In genomic region chr3:86973440-86973839, GRCh38 we compare ENCODE assay signal across 17 cellular contexts. TPM values are rescaled to one million over a fixed set of nuclear protein-coding genes. Genes with fewer than 3 reads are reported as not detected.
DNase-seq lines count a peak whose midpoint lies in the region; ATAC-seq and TF ChIP-seq lines count a peak whose summit lies in the region.
"Had no signal": no experiment of that assay in that cellular context is flagged by ENCODE, and none has a peak within 500 bp of the region (broad histone marks: within the 10 kb centered on the region; RNA-seq: fewer than 3 reads in every experiment).

No MANE protein-coding gene starts in this region.

- WGBS in GM23248 (ENCODE audit: low coverage in 1 of 2, low lambda C conversion rate in 2 of 2, missing lambda C conversion rate in 2 of 2), 2 experiments: 0 to 1% methylated on average over 3 of the region's 3 CpGs

- in situ Hi-C loops in GM23248 (cut with MboI): no loop called here

- H3K4me2 ChIP-seq in GM23248 (ENCODE audit: unreplicated experiment) (peak overlapping the region; percentile 53), skeletal muscle satellite cell (ENCODE audit: low read length) (peak overlapping the region; percentile 48)

- H3K4me1 ChIP-seq in GM23248 (ENCODE audit: insufficient read depth): peaks cover 73% of the 10 kb centered on the region
- peaks cover 63% of the 10 kb centered on the region for H3K4me1 ChIP-seq in adipocyte (ENCODE audit: control insufficient read depth, insufficient read depth, low read length)
- H3K4me1 ChIP-seq in skeletal muscle satellite cell (ENCODE audit: control insufficient read depth, insufficient read depth, low read length): peaks cover 38% of the 10 kb centered on the region

- H3K36me3 ChIP-seq in GM23248 (ENCODE audit: low read depth): peaks cover 77% of the 10 kb centered on the region
- peaks cover 74% of the 10 kb centered on the region for H3K36me3 ChIP-seq in adipocyte (ENCODE audit: control insufficient read depth, insufficient read depth, low read length, severe bottlenecking)
- H3K36me3 ChIP-seq in skeletal muscle satellite cell (ENCODE audit: insufficient read depth, low read length): peaks cover 81% of the 10 kb centered on the region

- no peak for TF ChIP-seq CTCF in foreskin fibroblast (IDR thresholded peaks at IDR 0.05; ENCODE audit: low read depth, low read length)
- TF ChIP-seq CTCF in GM20000 (IDR thresholded peaks at IDR 0.05; ENCODE audit: extremely low read depth, missing control alignments): no peak

- no peak overlapping the region for H2AFZ ChIP-seq in GM23248

- no peak for ATAC-seq in HG02981 (IDR thresholded peaks at IDR 0.05; ENCODE audit: unreplicated experiment)
- ATAC-seq: HepG2 had no signal

- peak overlapping the region; percentile 46 for H3K9ac ChIP-seq in GM23248
- H3K9ac ChIP-seq in adipocyte (ENCODE audit: low read length): peak overlapping the region; percentile 59
- peak overlapping the region; percentile 21 for H3K9ac ChIP-seq in skeletal muscle satellite cell (ENCODE audit: low read depth, low read length)

- no peaks in the 10 kb centered on the region for H3K9me3 ChIP-seq in GM23248 (ENCODE audit: low read depth)
- H3K9me3 ChIP-seq in adipocyte (ENCODE audit: control insufficient read depth, low read length): no peaks in the 10 kb centered on the region
- H3K9me3 ChIP-seq in skeletal muscle satellite cell (replicated peaks; ENCODE audit: low read length): no peaks in the 10 kb centered on the region

- DNase-seq in GM23248 (peak; percentile 98), adipocyte (ENCODE audit: low read depth) (peak; percentile 96), foreskin fibroblast (peak; percentile 96), GM20000 (ENCODE audit: low spot score) (no peak), HUDEP-2 (lab: John Stamatoyannopoulos, UW; ENCODE audit: unreplicated experiment in 76 of 76) (no peak), SIG-M5 (lab: John Stamatoyannopoulos, UW) (no peak)
- DNase-seq: activated CD4-positive, CD25-positive, alpha-beta regulatory T cell treated with anti-CD3 and anti-CD28 coated beads, Interleukin-2, amount 50 U/mL, for 72 hours; CD8-positive, alpha-beta memory T cell; glutamatergic neuron; occipital lobe; stimulated activated CD4-positive, alpha-beta T cell treated with anti-CD3 and anti-CD28 coated beads, Interleukin-4, amount 100 ng/mL, for 24 hours; stimulated activated naive CD4-positive, alpha-beta T cell treated with Interleukin-2 at 50 U/mL for 16 hours had no signal

- H3K79me2 ChIP-seq in GM23248 (ENCODE audit: insufficient read depth): peaks cover 100% of the 10 kb centered on the region

- H3K9me2 ChIP-seq in GM23248 (ENCODE audit: insufficient read depth): no peaks in the 10 kb centered on the region

- H3K27ac ChIP-seq in GM23248: peak overlapping the region; percentile 85

- no peaks in the 10 kb centered on the region; the same call in 1 of the 2 replicates for H4K20me1 ChIP-seq in GM23248 (ENCODE audit: insufficient read depth)

- H3F3A ChIP-seq in GM23248 (ENCODE audit: insufficient read depth): peaks cover 84% of the 10 kb centered on the region

- H3K4me3 ChIP-seq in GM23248: no peak overlapping the region
- no peak overlapping the region for H3K4me3 ChIP-seq in adipocyte (ENCODE audit: low read length)
- no peak overlapping the region for H3K4me3 ChIP-seq in foreskin fibroblast (ENCODE audit: low read depth in 1 of 2, low read length in 2 of 2)
- no peak overlapping the region for H3K4me3 ChIP-seq in skeletal muscle satellite cell (ENCODE audit: low read length)
- H3K4me3 ChIP-seq: lung had no signal

- H3K27me3 ChIP-seq in GM23248 (replicated peaks; ENCODE audit: insufficient read depth): no peaks in the 10 kb centered on the region
- no peaks in the 10 kb centered on the region for H3K27me3 ChIP-seq in adipocyte (replicated peaks; ENCODE audit: control insufficient read depth, insufficient read depth, low read length)
- no peaks in the 10 kb centered on the region for H3K27me3 ChIP-seq in skeletal muscle satellite cell (ENCODE audit: control insufficient read depth, insufficient read depth, low read length)

RNA-seq across cellular contexts. Expression of gene VGLL3, which starts 17.5 kb away (rescaled TPM):
- total RNA-seq in GM23248 (2014; rRNA removed; shearing (Covaris generic)): 179 and 213 TPM in 2 replicates
- 80.5 and 85.4 TPM in 2 replicates for polyA plus RNA-seq in GM23248 (2016; fragmentation: Nextera tagmentation; extraction: Ambion mirVana)
- 59.0 and 59.3 TPM in 2 replicates for total RNA-seq in skeletal muscle satellite cell (2012; rRNA removed)
- total RNA-seq: activated T-helper 2 cell treated with anti-CD3 and anti-CD28 coated beads, Interferon-gamma antibody, Interleukin-2, Interleukin-4, amounts not matched to agents 10 μg/mL and 5 μg/mL and 100 μg/mL, durations not matched to agents 14 hours and 24 hours and 36 hours; CD8-positive, alpha-beta memory T cell had no signal
- polyA plus RNA-seq: CD8-positive, alpha-beta memory T cell had no signal

Comparison
In these comparisons a context has a peak if more than half of its experiments do, and no peak if none do; other contexts are left out.
1. DNase-seq: peak in GM23248 (single experiment), adipocyte (single experiment) and foreskin fibroblast (2 of 2); none in GM20000 (single experiment), HUDEP-2 (0 of 76) and SIG-M5 (single experiment).
2. Peak in every context shown above with its lines, with median percentiles within 50 percentile points of each other: H3K9ac ChIP-seq.